In the genomic region with DNA sequence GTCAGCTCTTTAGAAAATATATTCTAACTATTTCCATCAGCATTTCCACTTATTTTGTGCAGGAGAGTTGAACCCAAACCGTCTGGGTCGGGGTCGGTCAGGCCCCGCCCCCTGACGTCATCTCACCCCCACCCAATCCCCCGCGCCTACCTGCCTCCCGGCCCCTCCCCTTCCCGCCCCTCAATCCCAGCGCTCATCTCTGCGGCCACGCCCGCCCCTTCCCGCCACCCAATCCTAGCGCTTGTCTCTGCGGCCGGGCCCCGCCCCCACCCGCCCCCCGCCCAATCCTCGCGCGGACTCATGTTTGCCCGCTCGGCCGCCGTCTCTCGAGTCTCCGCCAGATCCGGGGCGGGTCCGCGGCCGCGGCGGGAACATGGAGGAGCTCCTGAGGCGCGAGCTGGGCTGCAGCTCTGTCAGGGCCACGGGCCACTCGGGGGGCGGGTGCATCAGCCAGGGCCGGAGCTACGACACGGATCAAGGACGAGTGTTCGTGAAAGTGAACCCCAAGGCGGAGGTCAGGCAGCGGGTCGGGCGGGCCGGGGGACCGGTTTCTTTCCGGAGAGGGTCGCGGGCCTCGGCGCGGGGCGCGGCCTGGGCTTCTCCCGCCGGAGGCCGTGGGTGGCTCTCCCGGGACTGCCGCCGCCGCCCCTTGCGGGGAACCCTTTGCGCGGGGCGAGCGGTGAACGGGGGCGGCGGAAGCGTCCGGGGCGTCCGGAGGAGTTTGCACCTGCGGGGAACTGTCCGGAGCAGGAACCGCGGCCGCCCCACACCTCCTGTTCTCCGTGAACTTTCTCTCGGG, we compare ENCODE assay signal across 1 cellular context.
TF ChIP-seq lines count a peak whose summit lies in the region.

A gene with protein sequence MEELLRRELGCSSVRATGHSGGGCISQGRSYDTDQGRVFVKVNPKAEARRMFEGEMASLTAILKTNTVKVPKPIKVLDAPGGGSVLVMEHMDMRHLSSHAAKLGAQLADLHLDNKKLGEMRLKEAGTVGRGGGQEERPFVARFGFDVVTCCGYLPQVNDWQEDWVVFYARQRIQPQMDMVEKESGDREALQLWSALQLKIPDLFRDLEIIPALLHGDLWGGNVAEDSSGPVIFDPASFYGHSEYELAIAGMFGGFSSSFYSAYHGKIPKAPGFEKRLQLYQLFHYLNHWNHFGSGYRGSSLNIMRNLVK (plus strand): TSS at position 324 of the 799 bp plus-strand sequence. CDS start 50 bp downstream, at position 374.

TF ChIP-seq in WTC11, 78 proteins besides CTCF, POLR2A, EP300 and RAD21 (continued from another document):
- TF ChIP-seq, protein P1, sequence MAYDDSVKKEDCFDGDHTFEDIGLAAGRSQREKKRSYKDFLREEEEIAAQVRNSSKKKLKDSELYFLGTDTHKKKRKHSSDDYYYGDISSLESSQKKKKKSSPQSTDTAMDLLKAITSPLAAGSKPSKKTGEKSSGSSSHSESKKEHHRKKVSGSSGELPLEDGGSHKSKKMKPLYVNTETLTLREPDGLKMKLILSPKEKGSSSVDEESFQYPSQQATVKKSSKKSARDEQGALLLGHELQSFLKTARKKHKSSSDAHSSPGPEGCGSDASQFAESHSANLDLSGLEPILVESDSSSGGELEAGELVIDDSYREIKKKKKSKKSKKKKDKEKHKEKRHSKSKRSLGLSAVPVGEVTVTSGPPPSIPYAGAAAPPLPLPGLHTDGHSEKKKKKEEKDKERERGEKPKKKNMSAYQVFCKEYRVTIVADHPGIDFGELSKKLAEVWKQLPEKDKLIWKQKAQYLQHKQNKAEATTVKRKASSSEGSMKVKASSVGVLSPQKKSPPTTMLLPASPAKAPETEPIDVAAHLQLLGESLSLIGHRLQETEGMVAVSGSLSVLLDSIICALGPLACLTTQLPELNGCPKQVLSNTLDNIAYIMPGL (CRISPR knock-in tag; IDR thresholded peaks at IDR 0.05) = peak; percentile 30; the same call in 1 of the 2 replicates
- TF ChIP-seq GABPB1 (CRISPR knock-in tag; IDR thresholded peaks at IDR 0.05) = peak; percentile 27; the same call in 1 of the 2 replicates
TF ChIP-seq in WTC11: peak in this region for 8.
